ENCODE assay signal across 25 cellular contexts in genomic region chr2:46829240-46829970, GRCh38.
DNase-seq lines count a peak whose midpoint lies in the region; ATAC-seq and TF ChIP-seq lines count a peak whose summit lies in the region.
"Had no signal": no experiment of that assay in that cellular context is flagged by ENCODE, and none has a peak within 500 bp of the region (broad histone marks: within the 10 kb centered on the region; RNA-seq: fewer than 3 reads in every experiment).

No MANE protein-coding gene starts in this region.

- WGBS in endodermal cell (ENCODE audit: insufficient coverage in 1 of 2, insufficient read length in 1 of 2), 2 experiments: 89 to 91% methylated on average over 5 to 12 of the region's 12 CpGs

- no peak overlapping the region for H3K9ac ChIP-seq in endodermal cell (ENCODE audit: extremely low read depth, low read length, poor library complexity, severe bottlenecking)
- H3K9ac ChIP-seq: neural progenitor cell had no signal

- no peak for TF ChIP-seq CTCF in endodermal cell (conservative IDR thresholded peaks at IDR 0.05)
- no peak for TF ChIP-seq CTCF in upper lobe of right lung (IDR thresholded peaks at IDR 0.05)

- H3K36me3 Mint-ChIP-seq in endodermal cell (ENCODE audit: low read depth): no peaks in the 10 kb centered on the region
- H3K36me3 Mint-ChIP-seq: neural progenitor cell, WTC11 had no signal

- H3K4me1 Mint-ChIP-seq in endodermal cell: no peaks in the 10 kb centered on the region
- H3K4me1 Mint-ChIP-seq: WTC11 had no signal

- H3K36me3 ChIP-seq in endodermal cell (ENCODE audit: control insufficient read depth, insufficient read depth, low read length): no peaks in the 10 kb centered on the region
- no peaks in the 10 kb centered on the region for H3K36me3 ChIP-seq in upper lobe of right lung
- H3K36me3 ChIP-seq: adrenal gland, breast epithelium, heart left ventricle, MG63, neural progenitor cell had no signal

- H3K9me3 Mint-ChIP-seq in endodermal cell: no peaks in the 10 kb centered on the region

- no peak overlapping the region for H3K27ac Mint-ChIP-seq in endodermal cell
- H3K27ac Mint-ChIP-seq: neural progenitor cell, WTC11 had no signal

- no peaks in the 10 kb centered on the region for H3K4me1 ChIP-seq in endodermal cell (ENCODE audit: control insufficient read depth, insufficient read depth, low read length)
- no peaks in the 10 kb centered on the region for H3K4me1 ChIP-seq in upper lobe of right lung
- H3K4me1 ChIP-seq: adrenal gland, breast epithelium, neural progenitor cell had no signal

- H3K27me3 ChIP-seq in endodermal cell (ENCODE audit: control insufficient read depth, insufficient read depth, low read length, poor library complexity, severe bottlenecking) (no peaks in the 10 kb centered on the region), upper lobe of right lung (no peaks in the 10 kb centered on the region)
- H3K27me3 ChIP-seq: adrenal gland, breast epithelium, heart left ventricle, MG63, neural progenitor cell had no signal

- peaks cover 3% of the 10 kb centered on the region for H3K27me3 Mint-ChIP-seq in endodermal cell (ENCODE audit: insufficient read depth)

- no peak overlapping the region for H3K27ac ChIP-seq in endodermal cell (ENCODE audit: low read depth, low read length)
- no peak overlapping the region for H3K27ac ChIP-seq in upper lobe of right lung
- H3K27ac ChIP-seq: 22Rv1, heart left ventricle, HL-60, neural progenitor cell had no signal

- no peaks in the 10 kb centered on the region for H3K9me3 ChIP-seq in endodermal cell (ENCODE audit: control insufficient read depth, low read length)
- no peaks in the 10 kb centered on the region for H3K9me3 ChIP-seq in upper lobe of right lung
- H3K9me3 ChIP-seq: adrenal gland, breast epithelium had no signal

- H3K4me3 Mint-ChIP-seq in endodermal cell: no peak overlapping the region
- H3K4me3 Mint-ChIP-seq: neural progenitor cell, WTC11 had no signal

- peak; percentile 17 for DNase-seq in activated CD8-positive, alpha-beta memory T cell treated with anti-CD3 and anti-CD28 coated beads, Interleukin-2, amount 50 U/mL, for 48 hours
- no peak for DNase-seq in activated CD8-positive, alpha-beta memory T cell treated with anti-CD3 and anti-CD28 coated beads, Interleukin-2, amount 50 U/mL, for 4 hours
- DNase-seq in MV-4-11 (lab: John Stamatoyannopoulos, UW) (peak; percentile 67), endodermal cell (peak; percentile 34), upper lobe of right lung (peak; percentile 32), Ammon's horn (ENCODE audit: low spot score) (no peak)
- no peak for DNase-seq in stimulated activated CD4-positive, alpha-beta T cell treated with anti-CD3 and anti-CD28 coated beads, Interleukin-2, amount 100 ng/mL, for 24 hours
- DNase-seq: activated CD4-positive, alpha-beta T cell treated with anti-CD3 and anti-CD28 coated beads, Interleukin-2, amount 50 U/mL, for 4 hours; C1 segment of cervical spinal cord; heart left ventricle; left ventricle myocardium superior; MG63; NCI-H1436; NCI-H2171; NCI-H524 treated with DMSO at 0.1 percent for 48 hours; small intestine; stimulated activated CD4-positive, alpha-beta T cell treated with anti-CD3 and anti-CD28 coated beads, Interleukin-2, amount 100 ng/mL, for 48 hours; stimulated activated naive CD4-positive, alpha-beta T cell had no signal

- intact Hi-C loops in upper lobe of right lung (cut with DNase I): no loop called here

- no peak for ATAC-seq in upper lobe of right lung
- ATAC-seq in HG03432 (IDR thresholded peaks at IDR 0.05; ENCODE audit: unreplicated experiment): no peak
- ATAC-seq: heart left ventricle, left ventricle myocardium superior, WTC11 had no signal

- H3K4me3 ChIP-seq in endodermal cell (ENCODE audit: low read length): no peak overlapping the region
- no peak overlapping the region for H3K4me3 ChIP-seq in upper lobe of right lung
- H3K4me3 ChIP-seq: adrenal gland, breast epithelium, heart left ventricle, MG63, neural progenitor cell had no signal

Comparison
In these comparisons a context has a peak if more than half of its experiments do, and no peak if none do; other contexts are left out.
1. DNase-seq: peak in activated CD8-positive, alpha-beta memory T cell treated with anti-CD3 and anti-CD28 coated beads, Interleukin-2, amount 50 U/mL, for 48 hours (single experiment), MV-4-11 (single experiment), endodermal cell (single experiment) and upper lobe of right lung (single experiment); none in activated CD8-positive, alpha-beta memory T cell treated with anti-CD3 and anti-CD28 coated beads, Interleukin-2, amount 50 U/mL, for 4 hours (single experiment), Ammon's horn (single experiment) and stimulated activated CD4-positive, alpha-beta T cell treated with anti-CD3 and anti-CD28 coated beads, Interleukin-2, amount 100 ng/mL, for 24 hours (0 of 2).